8 cellular contexts compared by ENCODE assay signal in the genomic region with DNA sequence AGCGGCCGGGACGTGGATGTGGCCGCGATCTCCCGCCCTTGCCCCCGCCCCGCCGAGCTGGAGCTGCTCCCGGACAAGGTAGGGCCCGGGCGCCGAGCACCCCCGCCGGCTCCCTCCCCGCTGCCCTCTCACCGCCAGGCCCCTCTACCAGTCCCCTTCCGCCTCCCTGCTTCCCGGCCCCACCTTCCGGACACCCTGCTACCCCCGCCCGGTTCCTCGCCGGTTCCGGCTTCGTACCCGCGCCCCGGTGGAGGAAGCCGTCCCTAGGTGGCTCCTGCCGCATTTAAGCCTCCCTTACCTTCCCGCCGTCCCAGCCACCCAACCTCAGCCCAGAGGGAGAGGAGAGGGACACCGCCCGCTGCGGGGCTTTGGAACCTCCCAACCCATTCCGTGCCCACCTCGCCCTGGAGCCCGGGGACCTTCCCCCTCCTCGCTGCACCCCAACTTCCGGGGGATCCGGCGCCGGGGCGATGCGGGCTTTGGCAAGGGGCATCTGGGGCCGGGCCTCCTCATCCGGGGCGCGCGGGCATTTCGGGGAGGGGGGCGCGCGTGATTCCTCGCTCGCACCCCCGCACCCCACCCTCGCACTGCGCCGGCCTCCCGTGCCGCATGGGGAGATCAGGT. TPM values are rescaled to one million over a fixed set of nuclear protein-coding genes. Genes with fewer than 3 reads are reported as not detected.
A peak's percentile ranks its signal among the peaks of the same experiment; 100 is the strongest.
DNase-seq lines count a peak whose midpoint lies in the region; ATAC-seq and TF ChIP-seq lines count a peak whose summit lies in the region.

No MANE protein-coding gene starts in this region.

- no peaks in the 10 kb centered on the region for H3K27me3 Mint-ChIP-seq in CD8-positive, alpha-beta memory T cell

- TF ChIP-seq RAD21 in IMR-90 (IDR thresholded peaks at IDR 0.05; ENCODE audit: low read length) = no peak

- no peak overlapping the region for H2BK15ac ChIP-seq in IMR-90 (ENCODE audit: low read depth, low read length)

- 0 out of 2 replicates have a peak, but pooled peaks cover 3% of the 10 kb centered on the region for H3K9me1 ChIP-seq in IMR-90 (ENCODE audit: insufficient read depth, low read length)

- peak overlapping the region; percentile 97 for H2AFZ ChIP-seq in IMR-90 (replicated peaks; ENCODE audit: low read length, poor library complexity)

- H4K8ac ChIP-seq in IMR-90 (ENCODE audit: low read depth in 2 of 2, low read length in 2 of 2) = peak overlapping the region in 1 of 2 experiments; percentile 55; a peak in 2 of 4 replicates

- POLR2A ChIA-PET in CD8-positive, alpha-beta memory T cell (lab: Charles Lee) = interaction anchor here (0.6 to 1.5 kb wide), 9 partner anchors 13 to 201 kb away, joined by 3 to 7 read pairs (median 4); no protein-coding TSS in a partner anchor
- POLR2A ChIA-PET in IMR-90 (lab: Charles Lee; ENCODE audit: unreplicated experiment) = no interaction called here

- peaks cover 45% of the 10 kb centered on the region for H3K4me1 ChIP-seq in CD8-positive, alpha-beta memory T cell (ENCODE audit: insufficient read depth, low read length)
- no peaks in the 10 kb centered on the region for H3K4me1 ChIP-seq in IMR-90 (ENCODE audit: control insufficient read depth, insufficient read depth, low read length)

- peaks cover 12 to 28% of the 10 kb centered on the region in 2 experiments; a peak in 3 of 4 replicates for H3K79me1 ChIP-seq in IMR-90 (ENCODE audit: low read depth in 1 of 2, low read length in 2 of 2)

- peak overlapping the region; percentile 92 for H3K27ac ChIP-seq in CD8-positive, alpha-beta memory T cell (ENCODE audit: low read depth, low read length)
- H3K27ac ChIP-seq in IMR-90 (ENCODE audit: insufficient read depth, low read length) (peak overlapping the region; percentile 90), coronary artery (peak overlapping the region; percentile 92 to 97)

- H3K56ac ChIP-seq in IMR-90 (ENCODE audit: extremely low read depth, insufficient read depth, low read length) = 0 out of 2 replicates have a peak overlapping the region, but pooled peaks have one; percentile 46

- in situ Hi-C loops in IMR-90 (cut with MboI; ENCODE audit: low sequenced_read_pairs) = no loop called here

- 0% methylated on average over 12 of the region's 63 CpGs; no CpG with 5 or more reads in 1 of the 2 experiments for WGBS in IMR-90 (ENCODE audit: extremely low coverage in 2 of 2, insufficient read length in 1 of 2), 2 experiments

- intact Hi-C loops in IMR-90 (cut with micrococcal nuclease) = loop anchor here (1.0 to 5.0 kb wide), 3 partner anchors 101 to 279 kb away; no protein-coding TSS in a partner anchor

- dilution Hi-C loops in IMR-90 (cut with HindIII; ENCODE audit: low sequenced_read_pairs, unreplicated experiment) = no loop called here

- no peak for TF ChIP-seq POLR2A in IMR-90 (IDR thresholded peaks at IDR 0.05; ENCODE audit: low read depth, low read length)

- CTCF ChIA-PET in CD8-positive, alpha-beta memory T cell (lab: Charles Lee) = interaction anchor here (0.7 to 1.6 kb wide), 8 partner anchors 13 to 218 kb away, joined by 3 to 10 read pairs (median 3); no protein-coding TSS in a partner anchor
- CTCF ChIA-PET in IMR-90 (lab: Yijun Ruan, JAX) = no interaction called here

- no TSS peak for BruUV-seq in IMR-90 (replicated peaks; lab: Mats Ljungman, UMichigan)

- no peak overlapping the region; the same call in 1 of the 2 replicates for H4K91ac ChIP-seq in IMR-90 (ENCODE audit: insufficient read depth, low read depth, low read length)

- H3K4ac ChIP-seq in IMR-90 (ENCODE audit: low read depth, low read length) = peak overlapping the region; percentile 57; the same call in 1 of the 2 replicates

- H3K18ac ChIP-seq in IMR-90 (ENCODE audit: low read depth, low read length) = peak overlapping the region; percentile 5; the same call in 1 of the 2 replicates

- peak overlapping the region; percentile 51 for H2BK5ac ChIP-seq in IMR-90 (ENCODE audit: low read depth, low read length, poor library complexity, severe bottlenecking)

- H3K14ac ChIP-seq in IMR-90 (replicated peaks; ENCODE audit: low read depth, low read length) = 0 out of 2 replicates have a peak overlapping the region, but pooled peaks have one; percentile 35

- peak overlapping the region; percentile 87 for H3K23ac ChIP-seq in IMR-90 (ENCODE audit: low read depth, low read length)

- H3K4me2 ChIP-seq in IMR-90 (ENCODE audit: low read depth, low read length) = peak overlapping the region; percentile 87

- TF ChIP-seq CTCF in IMR-90 (conservative IDR thresholded peaks at IDR 0.05; ENCODE audit: low read depth, low read length) (no peak; the same call in 1 of the 2 replicates), coronary artery (IDR thresholded peaks at IDR 0.05) (no peak)

- no peaks in the 10 kb centered on the region for H3K9me3 ChIP-seq in CD8-positive, alpha-beta memory T cell (ENCODE audit: low read length)
- no peaks in the 10 kb centered on the region for H3K9me3 ChIP-seq in IMR-90 (ENCODE audit: control insufficient read depth, insufficient read depth, low read length)

- H3K4me3 Mint-ChIP-seq in CD8-positive, alpha-beta memory T cell = peak overlapping the region; percentile 87 to 98 (median 94)

- peak overlapping the region; percentile 97 for H2AK9ac ChIP-seq in IMR-90 (replicated peaks; ENCODE audit: low read depth, low read length, poor library complexity)

- no peaks in the 10 kb centered on the region for H3K36me3 ChIP-seq in CD8-positive, alpha-beta memory T cell (ENCODE audit: insufficient read depth, low read length)
- H3K36me3 ChIP-seq in IMR-90 (ENCODE audit: control insufficient read depth, insufficient read depth, low read length) = no peaks in the 10 kb centered on the region

- ATAC-seq in GM21515 (IDR thresholded peaks at IDR 0.05; ENCODE audit: unreplicated experiment) (peak; percentile 15), IMR-90 (ENCODE audit: low read depth) (peak; percentile 68)

- peak; percentile 48 to 78 (median 62) for DNase-seq in CD8-positive, alpha-beta memory T cell
- no peak for DNase-seq in IMR-90
- DNase-seq in activated CD4-positive, alpha-beta T cell treated with anti-CD3 and anti-CD28 coated beads for 24 hours (ENCODE audit: low read depth in 2 of 2) = peak; percentile 32 to 38
- peak; percentile 80 for DNase-seq in coronary artery (ENCODE audit: low spot score)
- DNase-seq in medulla oblongata (ENCODE audit: extremely low spot score) = peak; percentile 37
- DNase-seq in stimulated activated CD8-positive, alpha-beta memory T cell treated with anti-CD3 and anti-CD28 coated beads, Interleukin-12 subunit alpha, Interleukin-12 subunit beta, amount 100 ng/mL, for 4 hours (ENCODE audit: low read depth) = peak; percentile 41
- DNase-seq in foreskin melanocyte = no peak

- H3K36me3 Mint-ChIP-seq in CD8-positive, alpha-beta memory T cell = peaks cover 0 to 16% (median 0%) of the 10 kb centered on the region in 3 donors

- H2AK5ac ChIP-seq in IMR-90 (ENCODE audit: low read depth, low read length) = no peak overlapping the region

- H4K20me1 ChIP-seq in IMR-90 (ENCODE audit: insufficient read depth, low read length) = peaks cover 14% of the 10 kb centered on the region

- peak overlapping the region; percentile 89 for H3K9ac ChIP-seq in IMR-90 (ENCODE audit: low read depth, low read length)

- peak overlapping the region; percentile 76 for H3K4me3 ChIP-seq in CD8-positive, alpha-beta memory T cell (ENCODE audit: low read length)
- H3K4me3 ChIP-seq in IMR-90 (ENCODE audit: insufficient read depth, low read depth, low read length) (peak overlapping the region; percentile 91), coronary artery (peak overlapping the region; percentile 90)

- no peaks in the 10 kb centered on the region for H3K9me3 Mint-ChIP-seq in CD8-positive, alpha-beta memory T cell

- H2BK20ac ChIP-seq in IMR-90 (ENCODE audit: low read depth, low read length) = no peak overlapping the region

- no peak overlapping the region for H2BK120ac ChIP-seq in IMR-90 (ENCODE audit: low read depth, low read length)

- peak overlapping the region in 7 of 8 donors; percentile 75 to 98 (median 88) for H3K27ac Mint-ChIP-seq in CD8-positive, alpha-beta memory T cell

- H4K5ac ChIP-seq in IMR-90 (ENCODE audit: low read depth, low read length) = peak overlapping the region; percentile 30; the same call in 1 of the 2 replicates

- no peaks in the 10 kb centered on the region for H3K27me3 ChIP-seq in CD8-positive, alpha-beta memory T cell (ENCODE audit: insufficient read depth, low read length, poor library complexity, severe bottlenecking)
- no peaks in the 10 kb centered on the region for H3K27me3 ChIP-seq in IMR-90 (ENCODE audit: control insufficient read depth, insufficient read depth, low read length)

- H3K4me1 Mint-ChIP-seq in CD8-positive, alpha-beta memory T cell = peaks cover 37 to 40% (median 40%) of the 10 kb centered on the region in 3 donors

TF ChIP-seq in IMR-90, 13 proteins besides CTCF, POLR2A, EP300 and RAD21:
- TF ChIP-seq MAFK (IDR thresholded peaks at IDR 0.05; ENCODE audit: low read depth, low read length) (no peak), BHLHE40 (IDR thresholded peaks at IDR 0.05; ENCODE audit: low read depth, low read length) (0 out of 2 replicates have a peak, but pooled peaks have one; percentile 11)

RNA-seq across cellular contexts. Expression of gene B3GNT2, which starts 0.5 kb away (rescaled TPM):
- 10 to 100 TPM; 30.1 to 30.9 TPM for total RNA-seq in CD8-positive, alpha-beta memory T cell
- 62.1 TPM for polyA plus RNA-seq in CD8-positive, alpha-beta memory T cell
- total RNA-seq in IMR-90 (2012; rRNA removed) = 11.1 and 12.2 TPM in 2 replicates
- 4.2 and 5.0 TPM in 2 replicates for polyA plus RNA-seq in IMR-90 (2012; rRNA removed)
- polyA plus RNA-seq in IMR-90 (2012; cell fraction: cytosol; rRNA removed) = 2.2 and 2.6 TPM in 2 replicates
- polyA plus RNA-seq in IMR-90 (2012; cell fraction: nucleus; rRNA removed; ENCODE audit: low replicate concordance) = 0.71 and 2.2 TPM in 2 replicates

Comparison
In these comparisons a context has a peak if more than half of its experiments do, and no peak if none do; other contexts are left out.
1. DNase-seq: peak in CD8-positive, alpha-beta memory T cell (5 of 5), activated CD4-positive, alpha-beta T cell treated with anti-CD3 and anti-CD28 coated beads for 24 hours (2 of 2), coronary artery (single experiment), medulla oblongata (single experiment) and stimulated activated CD8-positive, alpha-beta memory T cell treated with anti-CD3 and anti-CD28 coated beads, Interleukin-12 subunit alpha, Interleukin-12 subunit beta, amount 100 ng/mL, for 4 hours (single experiment); none in IMR-90 (single experiment) and foreskin melanocyte (single experiment).
2. Peak in every context shown above with its lines, with median percentiles within 50 percentile points of each other: H3K27ac ChIP-seq and H3K4me3 ChIP-seq.